16 cellular contexts compared by ENCODE assay signal in the genomic region with DNA sequence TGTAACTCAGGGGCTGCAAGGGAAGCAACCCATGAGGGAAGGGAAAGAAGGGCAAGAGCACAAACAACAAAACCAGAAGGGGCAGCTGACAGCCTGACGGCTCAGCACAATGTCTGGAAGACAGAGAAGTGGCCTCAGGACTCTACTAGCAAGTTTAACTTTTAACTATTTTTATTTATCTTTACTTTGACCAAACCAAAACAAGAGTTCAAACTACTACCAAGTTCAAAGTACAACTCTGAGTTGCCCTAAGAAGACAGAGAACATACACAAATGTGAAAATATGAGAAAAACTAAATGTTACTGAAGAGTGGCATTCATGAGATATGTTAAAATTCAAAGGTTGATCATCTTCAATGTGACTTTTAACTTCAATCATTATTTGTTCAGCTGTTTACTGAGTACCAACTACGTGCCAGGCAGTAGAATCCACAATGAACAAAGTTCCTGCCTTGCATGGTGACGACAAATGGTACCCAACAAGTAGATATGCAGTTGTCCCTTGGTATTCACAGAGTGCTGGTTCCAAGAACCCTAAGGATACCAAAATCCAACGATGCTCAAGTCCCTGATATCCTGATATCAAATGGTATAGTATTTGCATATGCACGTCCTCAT.
"Had no signal": no experiment of that assay in that cellular context is flagged by ENCODE, and none has a peak within 500 bp of the region (broad histone marks: within the 10 kb centered on the region; RNA-seq: fewer than 3 reads in every experiment).

No MANE protein-coding gene starts in this region.

- ATAC-seq: mucosa of descending colon; naive thymus-derived CD8-positive, alpha-beta T cell; stimulated activated naive CD8-positive, alpha-beta T cell treated with anti-CD3 and anti-CD28 coated beads, Interleukin-15, amount 100 ng/mL, for 72 hours had no signal

- H3K9me3 ChIP-seq: lower lobe of right lung, mucosa of descending colon, prostate gland, sigmoid colon, thoracic aorta had no signal

- H3K36me3 ChIP-seq: prostate gland, thoracic aorta had no signal

- H3K4me1 ChIP-seq: prostate gland had no signal

- H3K27ac ChIP-seq: coronary artery, lower lobe of right lung, prostate gland, sigmoid colon, thoracic aorta had no signal

- H3K4me3 ChIP-seq: coronary artery, lower lobe of right lung, mucosa of descending colon, prostate gland, sigmoid colon, thoracic aorta had no signal

- H3K27me3 ChIP-seq: sigmoid colon had no signal

- DNase-seq: activated CD4-positive, alpha-beta T cell treated with anti-CD3 and anti-CD28 coated beads, Interleukin-2, amount 50 U/mL, for 1 hour; activated naive CD4-positive, alpha-beta T cell treated with anti-CD3 and anti-CD28 coated beads, Interleukin-2, amount 50 U/mL, for 16 hours; aorta; effector CD8-positive, alpha-beta T cell; lower lobe of right lung; mucosa of descending colon; naive thymus-derived CD8-positive, alpha-beta T cell; occipital lobe; sigmoid colon; stimulated activated CD4-positive, alpha-beta T cell treated with anti-CD3 and anti-CD28 coated beads, Interleukin-12 subunit alpha, Interleukin-12 subunit beta, amount 100 ng/mL, for 4 hours; stimulated activated CD4-positive, alpha-beta T cell treated with anti-CD3 and anti-CD28 coated beads, Interleukin-2, amount 100 ng/mL, for 48 hours; stimulated activated CD8-positive, alpha-beta memory T cell treated with anti-CD3 and anti-CD28 coated beads, Interleukin-4, amount 100 ng/mL, for 48 hours; stimulated activated naive CD8-positive, alpha-beta T cell treated with anti-CD3 and anti-CD28 coated beads, Interleukin-15, amount 100 ng/mL, for 72 hours had no signal
